In genomic region chr4:80619070-80619674, GRCh38 we compare ENCODE assay signal across 10 cellular contexts.
DNase-seq lines count a peak whose midpoint lies in the region; TF ChIP-seq lines count a peak whose summit lies in the region.
"Had no signal": no experiment of that assay in that cellular context is flagged by ENCODE, and none has a peak within 500 bp of the region (broad histone marks: within the 10 kb centered on the region; RNA-seq: fewer than 3 reads in every experiment).

No MANE protein-coding gene starts in this region.

- no peaks in the 10 kb centered on the region for H4K20me1 ChIP-seq in neural cell (ENCODE audit: insufficient read depth)

- H3K4me1 Mint-ChIP-seq in chondrocyte (ENCODE audit: low read depth) = no peaks in the 10 kb centered on the region

- no peaks in the 10 kb centered on the region for H3K36me3 ChIP-seq in neural cell (ENCODE audit: insufficient read depth, low read length)
- H3K36me3 ChIP-seq: heart right ventricle had no signal

- DNase-seq in GM12864 (ENCODE audit: low read depth) = no peak
- DNase-seq in chondrocyte (ENCODE audit: low spot score) = no peak
- DNase-seq in effector CD8-positive, alpha-beta T cell (lab: John Stamatoyannopoulos, UW) = no peak
- DNase-seq in activated CD4-positive, CD25-positive, alpha-beta regulatory T cell (lab: John Stamatoyannopoulos, UW) = no peak
- no peak for DNase-seq in T-helper 1 cell
- DNase-seq: amniotic stem cell; heart right ventricle; stimulated activated CD8-positive, alpha-beta memory T cell treated with anti-CD3 and anti-CD28 coated beads, Interleukin-4, amount 100 ng/mL, for 48 hours had no signal

- H3K27ac ChIP-seq in neural cell (ENCODE audit: low read length) = no peak overlapping the region
- H3K27ac ChIP-seq: heart right ventricle had no signal

- H3K9ac ChIP-seq in neural cell (ENCODE audit: low read length) = no peak overlapping the region

- no peak overlapping the region for H3K4me3 Mint-ChIP-seq in chondrocyte (ENCODE audit: unreplicated experiment)

- no peaks in the 10 kb centered on the region for H3K9me2 ChIP-seq in neural cell (ENCODE audit: insufficient read depth, low read length)

- H3K27me3 Mint-ChIP-seq in chondrocyte (ENCODE audit: low read depth) = peaks cover 11% of the 10 kb centered on the region

- H3K9me3 ChIP-seq in neural cell (ENCODE audit: low read length) = peaks cover 7% of the 10 kb centered on the region

- no peaks in the 10 kb centered on the region for H3K36me3 Mint-ChIP-seq in chondrocyte (ENCODE audit: low read depth)

- no peaks in the 10 kb centered on the region for H3K79me2 ChIP-seq in neural cell (replicated peaks; ENCODE audit: insufficient read depth, low read length)

- peaks cover 10% of the 10 kb centered on the region for H3K9me3 Mint-ChIP-seq in chondrocyte (ENCODE audit: low read depth)

- H3F3A ChIP-seq in neural cell (ENCODE audit: insufficient read depth, low read length, poor library complexity, severe bottlenecking) = no peaks in the 10 kb centered on the region

- H3K4me3 ChIP-seq in GM12864 (ENCODE audit: low read depth, low read length) (no peak overlapping the region), neural cell (ENCODE audit: low read length) (no peak overlapping the region)
- H3K4me3 ChIP-seq: heart right ventricle had no signal

- H3K4me2 ChIP-seq in neural cell (ENCODE audit: low read length) = no peak overlapping the region

- TF ChIP-seq EP300 in neural cell (conservative IDR thresholded peaks at IDR 0.05; ENCODE audit: poor library complexity, severe bottlenecking) = no peak

- no peak overlapping the region for H2AFZ ChIP-seq in neural cell (ENCODE audit: low read depth, low read length)

- TF ChIP-seq CTCF in GM12864 (IDR thresholded peaks at IDR 0.05; ENCODE audit: low read depth, low read length, missing control alignments) = peak; percentile 21
- peak; percentile 63 for TF ChIP-seq CTCF in LNCAP (IDR thresholded peaks at IDR 0.05)
- TF ChIP-seq CTCF in chondrocyte (IDR thresholded peaks at IDR 0.05) = peak; percentile 60
- TF ChIP-seq CTCF in neural cell (IDR thresholded peaks at IDR 0.05; ENCODE audit: poor library complexity, severe bottlenecking) = peak; percentile 25

- no peak for TF ChIP-seq RAD21 in neural cell (conservative IDR thresholded peaks at IDR 0.05)

- H3K27ac Mint-ChIP-seq in chondrocyte (ENCODE audit: unreplicated experiment) = no peak overlapping the region

- H3K27me3 ChIP-seq in neural cell (ENCODE audit: insufficient read depth, low read depth, low read length) = no peaks in the 10 kb centered on the region
- H3K27me3 ChIP-seq: heart right ventricle had no signal

TF ChIP-seq in neural cell, 6 proteins besides CTCF, POLR2A, EP300 and RAD21:
- TF ChIP-seq TAF1 (IDR thresholded peaks at IDR 0.05; ENCODE audit: low read depth) (no peak), REST (IDR thresholded peaks at IDR 0.05; ENCODE audit: borderline replicate concordance) (no peak), MXI1 (conservative IDR thresholded peaks at IDR 0.05; ENCODE audit: poor library complexity, severe bottlenecking) (no peak), SMC3 (conservative IDR thresholded peaks at IDR 0.05; ENCODE audit: poor library complexity) (no peak), EZH2 (IDR thresholded peaks at IDR 0.05; ENCODE audit: borderline replicate concordance, insufficient read depth, low read length, poor library complexity, severe bottlenecking) (no peak), POLR2AphosphoS5 (IDR thresholded peaks at IDR 0.05) (no peak)
